ENCODE assay signal across 30 cellular contexts in the genomic region with DNA sequence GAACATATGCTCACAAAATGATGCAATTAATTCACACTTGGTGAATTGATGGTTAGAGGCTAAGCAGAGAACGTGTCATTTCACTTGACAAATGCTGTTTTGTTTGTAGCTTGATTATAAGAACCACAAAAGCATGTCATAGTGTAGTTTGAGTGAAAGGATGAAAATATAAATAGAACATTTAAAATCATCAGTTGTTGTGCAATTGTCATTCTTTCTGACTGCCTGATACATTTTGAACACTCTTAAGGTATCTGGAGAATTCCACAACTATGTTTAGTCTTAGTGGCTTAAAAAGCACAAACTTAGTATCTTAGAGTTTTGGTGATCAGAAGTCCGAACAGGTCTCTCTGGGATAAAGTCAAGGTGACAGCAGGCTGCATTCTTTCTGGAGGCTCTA.
"Had no signal": no experiment of that assay in that cellular context is flagged by ENCODE, and none has a peak within 500 bp of the region (broad histone marks: within the 10 kb centered on the region; RNA-seq: fewer than 3 reads in every experiment).

No MANE protein-coding gene starts in this region.

- H3K36me3 Mint-ChIP-seq: activated naive CD8-positive, alpha-beta T cell; brain; stimulated activated memory B cell treated with anti-CD40 and anti-IgM and Interleukin-4, amounts not matched to agents 10 μg/mL and 1 μg/mL and 100 μg/mL, for 72 hours had no signal

- H3K9me3 ChIP-seq: adrenal gland, ascending aorta, gastrocnemius medialis, left ventricle myocardium inferior, mucosa of descending colon, ovary, prostate gland, tibial nerve had no signal

- H3K27me3 ChIP-seq: adrenal gland, ascending aorta, cardiac muscle cell, gastrocnemius medialis, ovary, tibial nerve had no signal

- H3K27ac Mint-ChIP-seq: activated naive CD8-positive, alpha-beta T cell; brain; nephron progenitor cell; stimulated activated memory B cell treated with anti-CD40 and anti-IgM and Interleukin-4, amounts not matched to agents 10 μg/mL and 1 μg/mL and 100 μg/mL, for 72 hours; T-helper 1 cell treated with Interleukin-12 subunit alpha and Interleukin-12 subunit beta and Interleukin-4 antibody, amounts not matched to agents 30 μg/mL and 1 μg/mL, for 36 hours had no signal

- H3K4me3 Mint-ChIP-seq: activated naive CD8-positive, alpha-beta T cell; brain; nephron progenitor cell; stimulated activated memory B cell treated with anti-CD40 and anti-IgM and Interleukin-4, amounts not matched to agents 10 μg/mL and 1 μg/mL and 100 μg/mL, for 72 hours; T-helper 1 cell treated with Interleukin-12 subunit alpha and Interleukin-12 subunit beta and Interleukin-4 antibody, amounts not matched to agents 30 μg/mL and 1 μg/mL, for 36 hours had no signal

- H3K27me3 Mint-ChIP-seq: brain; stimulated activated memory B cell treated with anti-CD40 and anti-IgM and Interleukin-4, amounts not matched to agents 10 μg/mL and 1 μg/mL and 100 μg/mL, for 72 hours had no signal

- H3K4me1 ChIP-seq: adrenal gland, ascending aorta, gastrocnemius medialis, left ventricle myocardium inferior, prostate gland, tibial nerve had no signal

- ATAC-seq: gastrocnemius medialis; mucosa of descending colon; sciatic nerve; stimulated activated memory B cell treated with anti-CD40 and anti-IgM and Interleukin-4, amounts not matched to agents 10 μg/mL and 1 μg/mL and 100 μg/mL, for 72 hours had no signal

- H3K36me3 ChIP-seq: adrenal gland, ascending aorta, cardiac muscle cell, gastrocnemius medialis, left ventricle myocardium inferior, ovary, prostate gland, tibial nerve had no signal

- H3K9me3 Mint-ChIP-seq: nephron progenitor cell; stimulated activated memory B cell treated with anti-CD40 and anti-IgM and Interleukin-4, amounts not matched to agents 10 μg/mL and 1 μg/mL and 100 μg/mL, for 72 hours had no signal

- H3K4me3 ChIP-seq: adrenal gland, ascending aorta, cardiac muscle cell, gastrocnemius medialis, left ventricle myocardium inferior, lung, mucosa of descending colon, ovary, prostate gland, tibial nerve had no signal

- H3K27ac ChIP-seq: adrenal gland, ascending aorta, cardiac muscle cell, gastrocnemius medialis, left ventricle myocardium inferior, ovary, prostate gland, tibial nerve, VCaP had no signal

- DNase-seq: activated CD4-positive, alpha-beta T cell treated with anti-CD3 and anti-CD28 coated beads for 4 hours; activated CD4-positive, alpha-beta T cell treated with anti-CD3 and anti-CD28 coated beads, Interleukin-2, amount 50 U/mL, for 4 hours; activated effector memory CD4-positive, alpha-beta T cell treated with Interleukin-2 at 50 U/mL for 16 hours; activated naive CD4-positive, alpha-beta T cell treated with Interleukin-2 at 50 U/mL for 16 hours; adrenal gland; cortex of kidney; gastrocnemius medialis; glutamatergic neuron; islet precursor cell; left ventricle myocardium inferior; mesendoderm; mucosa of descending colon; nephron progenitor cell; ovary; retina; small intestine; stimulated activated CD4-positive, alpha-beta T cell treated with anti-CD3 and anti-CD28 coated beads, Interleukin-4, amount 100 ng/mL, for 4 hours; stimulated activated CD8-positive, alpha-beta memory T cell treated with anti-CD3 and anti-CD28 coated beads, Interleukin-4, amount 100 ng/mL, for 48 hours; T-helper 9 cell had no signal
